7 cellular contexts compared by ENCODE assay signal in the genomic region with DNA sequence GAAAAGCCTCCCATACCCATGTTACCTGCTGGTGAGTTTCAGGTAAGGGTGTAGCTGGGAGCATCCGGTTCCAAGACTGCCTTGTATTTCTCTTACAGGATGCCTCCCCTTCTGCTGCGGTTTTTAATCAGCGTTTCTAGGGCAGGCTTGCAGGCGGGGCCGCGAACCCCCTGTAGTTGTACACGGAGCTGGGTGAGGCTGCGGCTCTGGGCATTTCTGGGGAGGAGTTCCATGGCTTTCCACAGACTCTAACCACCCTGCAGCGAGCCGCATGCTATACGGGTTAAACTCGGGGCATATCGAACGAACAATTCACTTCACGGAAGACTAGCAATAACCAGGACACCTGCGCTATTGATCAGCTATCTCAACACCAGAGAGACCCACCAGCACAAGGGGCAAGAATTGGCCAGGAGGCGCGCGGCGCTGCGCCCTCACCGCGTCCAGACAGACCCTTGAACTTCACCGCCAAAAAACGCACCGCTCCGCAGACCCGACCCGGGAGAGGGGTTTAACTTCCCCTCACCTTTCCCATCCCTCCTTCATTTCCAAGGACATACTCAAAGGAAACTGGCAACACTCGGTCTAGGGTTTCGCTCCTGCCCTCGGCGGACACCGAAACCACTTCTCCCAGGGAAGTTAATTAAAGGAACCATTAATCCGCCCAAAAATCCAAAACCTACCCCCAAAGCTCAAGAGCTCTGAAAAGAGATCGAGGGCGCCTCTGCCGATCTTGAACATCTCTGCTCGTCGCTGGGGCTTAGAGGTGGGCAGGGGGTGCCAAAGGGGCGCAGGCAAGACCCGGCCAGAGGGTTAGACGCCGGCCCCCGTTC. TPM values are rescaled to one million over a fixed set of nuclear protein-coding genes. Genes with fewer than 3 reads are reported as not detected.
DNase-seq lines count a peak whose midpoint lies in the region; ATAC-seq and TF ChIP-seq lines count a peak whose summit lies in the region.

No MANE protein-coding gene starts in this region.

- H3K27ac ChIP-seq in HCT116 (ENCODE audit: low read depth, low read length) (peak overlapping the region; percentile 94), muscle layer of colon (ENCODE audit: low read depth, low read length) (no peak overlapping the region)

- CTCF ChIA-PET in HCT116 (lab: Charles Lee) = no interaction called here
- CTCF ChIA-PET in GM10248 (lab: Yijun Ruan, JAX) = interaction anchor here (1.5 to 1.7 kb wide), 2 partner anchors 15 to 65 kb away, joined by 4 to 8 read pairs; no protein-coding TSS in a partner anchor

- peaks cover 57% of the 10 kb centered on the region for H3K79me2 ChIP-seq in HCT116 (ENCODE audit: insufficient read depth, low read length)

- H2AFZ ChIP-seq in HCT116 (ENCODE audit: low read depth, low read length, poor library complexity, severe bottlenecking) = no peak overlapping the region

- DNase-seq in HCT116 (ENCODE audit: low read depth, low spot score) (no peak), NOMO-1 treated with DMSO at 0.1 percent for 48 hours (lab: John Stamatoyannopoulos, UW; ENCODE audit: unreplicated experiment) (peak; percentile 27), GM10248 (ENCODE audit: extremely low spot score) (no peak), NCI-H1048 (lab: John Stamatoyannopoulos, UW) (no peak)
- DNase-seq in central memory CD4-positive, alpha-beta T cell = peak; percentile 30

- POLR2A ChIA-PET in HCT116 (lab: Charles Lee) (interaction anchor here (1.5 kb wide), 1 partner anchor 65 kb away, joined by 5 read pairs; no protein-coding TSS in a partner anchor), GM10248 (lab: Yijun Ruan, JAX) (no interaction called here)

- TF ChIP-seq POLR2A in HCT116 (IDR thresholded peaks at IDR 0.05; ENCODE audit: borderline replicate concordance, extremely low read depth, insufficient read depth, insufficient read length) = no peak

- H3K27me3 ChIP-seq in HCT116 (ENCODE audit: insufficient read depth, low read length) (no peaks in the 10 kb centered on the region), muscle layer of colon (ENCODE audit: control insufficient read depth in 1 of 2, insufficient read depth in 2 of 2, low read length in 2 of 2) (peaks cover 19 to 27% of the 10 kb centered on the region in 2 donors)

- H3K4me3 ChIP-seq in HCT116 (replicated peaks in 1 of 2; ENCODE audit: low read depth in 1 of 2, low read length in 2 of 2) (peak overlapping the region; percentile 92 to 95), muscle layer of colon (ENCODE audit: low read depth in 1 of 2, low read length in 2 of 2) (peak overlapping the region; percentile 45 to 55)

- H3K9me2 ChIP-seq in HCT116 (ENCODE audit: insufficient read depth) = no peaks in the 10 kb centered on the region

- no TSS peak for BruUV-seq in HCT116 (replicated peaks; lab: Mats Ljungman, UMichigan)

- no peak for TF ChIP-seq RAD21 in HCT116 (IDR thresholded peaks at IDR 0.05; ENCODE audit: low read depth)

- no peaks in the 10 kb centered on the region for H3K9me3 ChIP-seq in HCT116 (ENCODE audit: control insufficient read depth in 1 of 2, insufficient read depth in 1 of 2, low read depth in 1 of 2, low read length in 2 of 2)
- no peaks in the 10 kb centered on the region for H3K9me3 ChIP-seq in muscle layer of colon (ENCODE audit: low read length)

- no peak for TF ChIP-seq CTCF in HCT116 (IDR thresholded peaks at IDR 0.05 in 2 of 3, conservative IDR thresholded peaks at IDR 0.05 in 1 of 3; ENCODE audit: borderline replicate concordance in 1 of 3, insufficient read depth in 1 of 3, low read depth in 2 of 3, low read length in 2 of 3)
- no peak for TF ChIP-seq CTCF in GM10248 (IDR thresholded peaks at IDR 0.05; ENCODE audit: control extremely low read depth, extremely low read depth, low read depth, missing control alignments)

- peak overlapping the region; percentile 75 for H3K4me2 ChIP-seq in HCT116 (ENCODE audit: low read length)

- intact Hi-C loops in HCT116 (cut with micrococcal nuclease) = loop anchor here (5.0 kb wide), 2 partner anchors 210 to 225 kb away; no protein-coding TSS in a partner anchor

- ATAC-seq in HCT116 (no peak; the same call in 1 of the 2 replicates), HG02610 (IDR thresholded peaks at IDR 0.05; ENCODE audit: unreplicated experiment) (no peak)

- H3K36me3 ChIP-seq in HCT116 (ENCODE audit: control insufficient read depth in 1 of 2, insufficient read depth in 2 of 2, low read length in 2 of 2) (no peaks in the 10 kb centered on the region), muscle layer of colon (ENCODE audit: insufficient read depth, low read length) (no peaks in the 10 kb centered on the region)

- H3K9ac ChIP-seq in HCT116 (ENCODE audit: low read length) (peak overlapping the region; percentile 92), muscle layer of colon (ENCODE audit: low read length) (no peak overlapping the region)

- RAD21 ChIA-PET in HCT116 (lab: Charles Lee; ENCODE audit: low non-redundant PET in 1 of 2, low total read pairs in 2 of 2, uncharacterized antibody in 2 of 2, unreplicated experiment in 2 of 2) = no interaction called here

- no peaks in the 10 kb centered on the region for H4K20me1 ChIP-seq in HCT116 (ENCODE audit: insufficient read depth)

- H3K4me1 ChIP-seq in HCT116 (ENCODE audit: control insufficient read depth in 1 of 2, insufficient read depth in 2 of 2, low read length in 2 of 2) (peaks cover 18 to 28% of the 10 kb centered on the region in 2 experiments), muscle layer of colon (ENCODE audit: insufficient read depth, low read length) (peaks cover 5% of the 10 kb centered on the region)

TF ChIP-seq in HCT116, 20 proteins besides CTCF, POLR2A, EP300 and RAD21:
- TF ChIP-seq JUND (IDR thresholded peaks at IDR 0.05) (no peak), FOSL1 (IDR thresholded peaks at IDR 0.05; ENCODE audit: low read depth) (no peak), MAX (IDR thresholded peaks at IDR 0.05) (no peak), TCF7L2 (IDR thresholded peaks at IDR 0.05; ENCODE audit: borderline replicate concordance, extremely low read depth, insufficient read depth, insufficient read length) (peak; percentile 37), POLR2AphosphoS5 (IDR thresholded peaks at IDR 0.05; ENCODE audit: low read depth, low read length) (no peak)

RNA-seq across cellular contexts. Expression of gene TGFA, which starts 0.9 kb away (rescaled TPM):
- 50.1 TPM for total RNA-seq in HCT116 (2021; ENCODE audit: unreplicated experiment)
- polyA plus RNA-seq in HCT116 (2012) = 42.6 and 43.6 TPM in 2 replicates

Comparison
In these comparisons a context has a peak if more than half of its experiments do, and no peak if none do; other contexts are left out.
1. DNase-seq: peak in NOMO-1 treated with DMSO at 0.1 percent for 48 hours (single experiment) and central memory CD4-positive, alpha-beta T cell (single experiment); none in HCT116 (single experiment), GM10248 (single experiment) and NCI-H1048 (single experiment).